ENCODE assay signal across 24 cellular contexts in genomic region chr2:120425014-120425413, GRCh38.
A peak's percentile ranks its signal among the peaks of the same experiment; 100 is the strongest.
DNase-seq lines count a peak whose midpoint lies in the region; FAIRE-seq and TF ChIP-seq lines count a peak whose summit lies in the region.
"Had no signal": no experiment of that assay in that cellular context is flagged by ENCODE, and none has a peak within 500 bp of the region (broad histone marks: within the 10 kb centered on the region; RNA-seq: fewer than 3 reads in every experiment).

No MANE protein-coding gene starts in this region.

- H3K18ac ChIP-seq in H9 (ENCODE audit: insufficient read length, low read depth, low read length), result no peak overlapping the region

- no CpG with 5 or more reads among the region's 16 CpGs for WGBS in H9 (ENCODE audit: extremely low coverage, insufficient read length, low lambda C conversion rate)

- H3K4me1 ChIP-seq in H9 (ENCODE audit: insufficient read depth, low read length), result peaks cover 3% of the 10 kb centered on the region; the same call in 1 of the 2 replicates
- H3K4me1 ChIP-seq in kidney (ENCODE audit: control insufficient read depth in 1 of 2, insufficient read depth in 1 of 2, low read depth in 1 of 2, low read length in 2 of 2), result no peaks in the 10 kb centered on the region

- H3K27ac Mint-ChIP-seq in H9 (no peak overlapping the region), type B pancreatic cell (no peak overlapping the region), endothelial cell (ENCODE audit: unreplicated experiment) (no peak overlapping the region)
- no peak overlapping the region for H3K27ac Mint-ChIP-seq in activated CD4-positive, alpha-beta memory T cell treated with anti-CD3 and anti-CD28 coated beads, Interleukin-2, amount 10 ng/mL, durations not matched to agents 7 days and 5 days
- H3K27ac Mint-ChIP-seq: CD8-positive, alpha-beta T cell; GM23338 had no signal

- intact Hi-C loops in kidney (cut with DNase I), result no loop called here

- no peak overlapping the region for H2BK12ac ChIP-seq in H9 (ENCODE audit: insufficient read length, low read depth, low read length)

- H3K9me3 ChIP-seq in H9 (ENCODE audit: control insufficient read depth, low read depth, low read length) (no peaks in the 10 kb centered on the region), kidney (ENCODE audit: control insufficient read depth in 1 of 2, low read length in 2 of 2) (no peaks in the 10 kb centered on the region)
- H3K9me3 ChIP-seq: BLaER1 had no signal

- no peak overlapping the region for H2BK20ac ChIP-seq in H9 (ENCODE audit: low read depth, low read length, poor library complexity, severe bottlenecking)

- CTCF ChIA-PET in activated CD4-positive, alpha-beta memory T cell treated with anti-CD3 and anti-CD28 coated beads, Interleukin-2, amount 10 ng/mL, durations not matched to agents 7 days and 5 days (lab: Charles Lee), result no interaction called here

- no peaks in the 10 kb centered on the region for H3K79me2 ChIP-seq in H9 (ENCODE audit: insufficient read depth, low read length)

- no peak overlapping the region for H4K8ac ChIP-seq in H9 (replicated peaks; ENCODE audit: insufficient read length, low read depth, low read length)

- H3K4me2 ChIP-seq in H9 (ENCODE audit: insufficient read depth, insufficient read length, low read length), result no peak overlapping the region
- H3K4me2 ChIP-seq: BLaER1, GM23338 had no signal

- no peak overlapping the region for H3K4ac ChIP-seq in H9 (ENCODE audit: low read depth, low read length)

- H3K23ac ChIP-seq in H9 (ENCODE audit: insufficient read length, low read depth, low read length), result no peak overlapping the region

- H4K5ac ChIP-seq in H9 (ENCODE audit: insufficient read length, low read depth, low read length), result no peak overlapping the region

- H3K36me3 ChIP-seq in kidney (ENCODE audit: control insufficient read depth in 1 of 2, insufficient read depth in 2 of 2, low read length in 2 of 2), result no peaks in the 10 kb centered on the region
- H3K36me3 ChIP-seq: BLaER1 had no signal

- no peak overlapping the region for H2BK5ac ChIP-seq in H9 (ENCODE audit: insufficient read length, low read length)

- peak; percentile 23 for DNase-seq in H9
- DNase-seq in activated CD4-positive, alpha-beta memory T cell treated with anti-CD3 and anti-CD28 coated beads, Interleukin-2, amount 10 ng/mL, durations not matched to agents 7 days and 5 days, result peak; percentile 7
- DNase-seq in kidney, result peak; percentile 45
- peak; percentile 60 for DNase-seq in type B pancreatic cell (ENCODE audit: extremely low spot score, unreplicated experiment)
- DNase-seq in endothelial cell (ENCODE audit: low spot score), result no peak
- DNase-seq in T-helper 9 cell, result no peak
- no peak for DNase-seq in activated T-cell treated with anti-CD3 and anti-CD28 coated beads, Interleukin-2, amount 50 U/mL, for 1 hour
- DNase-seq: Calu3, DMS153, KBM-7, MM.1S, NCI-H1048, NCI-H1417 treated with DMSO at 0.1 percent for 48 hours, NCI-H187, NCI-H2107, NCI-H446 treated with DMSO at 0.1 percent for 48 hours, NCI-H526 treated with DMSO at 0.1 percent for 48 hours, SIG-M5 had no signal

- no peak overlapping the region for H3T11ph ChIP-seq in H9 (ENCODE audit: low read length)

- no peak overlapping the region for H2AFZ ChIP-seq in H9 (ENCODE audit: low read length)

- H3K27me3 ChIP-seq in H9 (ENCODE audit: insufficient read depth, low read length), result no peaks in the 10 kb centered on the region
- H3K27me3 ChIP-seq: BLaER1 had no signal

- no peaks in the 10 kb centered on the region for H3K23me2 ChIP-seq in H9 (ENCODE audit: insufficient read length, low read depth, low read length, poor library complexity, severe bottlenecking)

- no peak overlapping the region for H3K14ac ChIP-seq in H9 (ENCODE audit: insufficient read depth, low read length)

- no peak for TF ChIP-seq CTCF in H9 (conservative IDR thresholded peaks at IDR 0.05)
- TF ChIP-seq CTCF in kidney (IDR thresholded peaks at IDR 0.05; ENCODE audit: borderline replicate concordance, extremely low read depth, insufficient read depth), result no peak
- TF ChIP-seq CTCF in type B pancreatic cell (conservative IDR thresholded peaks at IDR 0.05), result no peak
- no peak for TF ChIP-seq CTCF in endothelial cell (IDR thresholded peaks at IDR 0.05; ENCODE audit: unreplicated experiment)

- H3K9ac ChIP-seq in H9 (ENCODE audit: extremely low read depth, insufficient read length, low read length) (no peak overlapping the region), kidney (ENCODE audit: low read length in 2 of 2) (no peak overlapping the region)
- H3K9ac ChIP-seq: BLaER1 had no signal

- H3K27ac ChIP-seq in H9 (ENCODE audit: insufficient read length, low read depth, low read length) (no peak overlapping the region), kidney (ENCODE audit: low read depth in 2 of 2, low read length in 2 of 2) (no peak overlapping the region)
- H3K27ac ChIP-seq: BLaER1, HL-60, RWPE1 had no signal

- H3K79me1 ChIP-seq in H9 (ENCODE audit: insufficient read depth, low read depth, low read length, poor library complexity, severe bottlenecking), result no peaks in the 10 kb centered on the region

- H3K4me3 Mint-ChIP-seq in H9 (no peak overlapping the region), type B pancreatic cell (no peak overlapping the region), endothelial cell (ENCODE audit: unreplicated experiment) (no peak overlapping the region)
- no peak overlapping the region for H3K4me3 Mint-ChIP-seq in activated CD4-positive, alpha-beta memory T cell treated with anti-CD3 and anti-CD28 coated beads, Interleukin-2, amount 10 ng/mL, durations not matched to agents 7 days and 5 days
- H3K4me3 Mint-ChIP-seq: CD8-positive, alpha-beta T cell; GM23338 had no signal

- no peak for FAIRE-seq in kidney (lab: Jason Lieb, UNC)
- FAIRE-seq: GM12891 had no signal

- H3K4me3 ChIP-seq in kidney (ENCODE audit: low read length in 2 of 2), result no peak overlapping the region
- H3K4me3 ChIP-seq: BLaER1, GM23338 had no signal

- no peak overlapping the region for H2AK5ac ChIP-seq in H9 (ENCODE audit: insufficient read length, low read length)

- no peak overlapping the region for H2BK120ac ChIP-seq in H9 (ENCODE audit: low read depth, low read length, poor library complexity, severe bottlenecking)

- H3K4me1 Mint-ChIP-seq in H9 (peaks cover 14 to 24% of the 10 kb centered on the region in 2 experiments), type B pancreatic cell (ENCODE audit: unreplicated experiment) (peaks cover 4% of the 10 kb centered on the region), endothelial cell (ENCODE audit: unreplicated experiment) (no peaks in the 10 kb centered on the region)
- H3K4me1 Mint-ChIP-seq in activated CD4-positive, alpha-beta memory T cell treated with anti-CD3 and anti-CD28 coated beads, Interleukin-2, amount 10 ng/mL, durations not matched to agents 7 days and 5 days, result no peaks in the 10 kb centered on the region

- H2BK15ac ChIP-seq in H9 (ENCODE audit: low read depth, low read length), result no peak overlapping the region

- no peaks in the 10 kb centered on the region for H4K20me1 ChIP-seq in H9 (ENCODE audit: control insufficient read depth, insufficient read depth, insufficient read length)
- H4K20me1 ChIP-seq: BLaER1 had no signal

- H3K27me3 Mint-ChIP-seq in H9 (ENCODE audit: low read depth), result peaks cover 92% of the 10 kb centered on the region
- peaks cover 33% of the 10 kb centered on the region for H3K27me3 Mint-ChIP-seq in activated CD4-positive, alpha-beta memory T cell treated with anti-CD3 and anti-CD28 coated beads, Interleukin-2, amount 10 ng/mL, durations not matched to agents 7 days and 5 days
- H3K27me3 Mint-ChIP-seq in type B pancreatic cell, result peaks cover 55% of the 10 kb centered on the region
- peaks cover 6% of the 10 kb centered on the region for H3K27me3 Mint-ChIP-seq in endothelial cell (ENCODE audit: unreplicated experiment)

- H4K91ac ChIP-seq in H9 (ENCODE audit: insufficient read length, low read depth, low read length), result no peak overlapping the region

- POLR2A ChIA-PET in activated CD4-positive, alpha-beta memory T cell treated with anti-CD3 and anti-CD28 coated beads, Interleukin-2, amount 10 ng/mL, durations not matched to agents 7 days and 5 days (lab: Charles Lee), result no interaction called here

- H3K36me3 Mint-ChIP-seq in H9 (ENCODE audit: insufficient read depth in 1 of 3, low read depth in 3 of 3) (no peaks in the 10 kb centered on the region), type B pancreatic cell (no peaks in the 10 kb centered on the region), endothelial cell (ENCODE audit: low read depth, unreplicated experiment) (no peaks in the 10 kb centered on the region)
- no peaks in the 10 kb centered on the region for H3K36me3 Mint-ChIP-seq in activated CD4-positive, alpha-beta memory T cell treated with anti-CD3 and anti-CD28 coated beads, Interleukin-2, amount 10 ng/mL, durations not matched to agents 7 days and 5 days (ENCODE audit: low read depth)
- H3K36me3 Mint-ChIP-seq: CD8-positive, alpha-beta T cell had no signal

- H3K9me3 Mint-ChIP-seq in H9 (no peaks in the 10 kb centered on the region), type B pancreatic cell (no peaks in the 10 kb centered on the region), endothelial cell (ENCODE audit: unreplicated experiment) (no peaks in the 10 kb centered on the region)
- H3K9me3 Mint-ChIP-seq in activated CD4-positive, alpha-beta memory T cell treated with anti-CD3 and anti-CD28 coated beads, Interleukin-2, amount 10 ng/mL, durations not matched to agents 7 days and 5 days, result no peaks in the 10 kb centered on the region
- H3K9me3 Mint-ChIP-seq: CD8-positive, alpha-beta T cell; GM23338 had no signal

- H3K56ac ChIP-seq in H9 (ENCODE audit: insufficient read length, low read depth, low read length), result no peak overlapping the region

Comparison
In these comparisons a context has a peak if more than half of its experiments do, and no peak if none do; other contexts are left out.
1. DNase-seq: peak in H9 (single experiment), activated CD4-positive, alpha-beta memory T cell treated with anti-CD3 and anti-CD28 coated beads, Interleukin-2, amount 10 ng/mL, durations not matched to agents 7 days and 5 days (single experiment), kidney (single experiment) and type B pancreatic cell (single experiment); none in endothelial cell (single experiment), T-helper 9 cell (single experiment) and activated T-cell treated with anti-CD3 and anti-CD28 coated beads, Interleukin-2, amount 50 U/mL, for 1 hour (single experiment).